ENCODE assay signal across 20 cellular contexts in the genomic region with DNA sequence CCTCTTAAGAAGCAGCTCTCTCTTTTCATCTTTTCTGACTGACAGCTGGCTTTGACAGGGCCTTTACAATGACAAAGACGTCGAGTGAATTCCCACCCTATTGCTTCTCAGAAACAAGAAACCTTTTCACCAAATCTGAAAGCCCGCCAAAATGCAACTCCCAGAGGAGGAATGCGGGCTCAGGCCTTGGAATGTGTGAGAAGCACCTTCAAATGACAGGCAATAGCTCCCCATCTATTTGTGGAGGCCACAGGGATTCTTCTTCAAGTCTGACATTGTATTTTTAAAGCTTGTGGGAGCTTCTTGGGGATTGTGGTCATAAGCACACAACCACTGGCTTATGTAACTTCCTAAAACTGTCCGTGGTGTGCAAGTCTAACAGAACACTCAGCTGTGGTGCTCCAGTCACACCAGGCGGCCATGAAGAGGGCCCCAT.
A peak's percentile ranks its signal among the peaks of the same experiment; 100 is the strongest.
DNase-seq lines count a peak whose midpoint lies in the region; ATAC-seq and TF ChIP-seq lines count a peak whose summit lies in the region.
"Had no signal": no experiment of that assay in that cellular context is flagged by ENCODE, and none has a peak within 500 bp of the region (broad histone marks: within the 10 kb centered on the region; RNA-seq: fewer than 3 reads in every experiment).

No MANE protein-coding gene starts in this region.

- H3K4me1 Mint-ChIP-seq in CD8-positive, alpha-beta memory T cell: no peaks in the 10 kb centered on the region
- H3K4me1 Mint-ChIP-seq: B cell had no signal

- DNase-seq in NOMO-1 treated with dmso at 0.1 percent for 144 hours (lab: John Stamatoyannopoulos, UW; ENCODE audit: unreplicated experiment) (peak; percentile 84), caudate nucleus (lab: John Stamatoyannopoulos, UW) (peak in 5 of 61 donors; percentile 11 to 54 (median 19)), renal cortical epithelial cell (ENCODE audit: low read depth) (peak; percentile 35), lower leg skin (ENCODE audit: low spot score in 2 of 2) (no peak), NCI-H1417 (lab: John Stamatoyannopoulos, UW) (no peak)
- no peak for DNase-seq in NK-92 treated with Interleukin-12 subunit alpha and Interleukin-12 subunit beta, amount 100 ng/mL, for 24 hours (lab: John Stamatoyannopoulos, UW)
- DNase-seq in CD8-positive, alpha-beta memory T cell: no peak
- DNase-seq: activated CD4-positive, alpha-beta T cell treated with anti-CD3 and anti-CD28 coated beads, Interleukin-2, amount 50 U/mL, for 4 hours; effector CD8-positive, alpha-beta T cell; foreskin fibroblast; mucosa of descending colon; NCI-H1694 treated with DMSO at 0.1 percent for 48 hours; NCI-H524 treated with DMSO at 0.1 percent for 48 hours; stimulated activated CD4-positive, alpha-beta T cell treated with anti-CD3 and anti-CD28 coated beads, Interleukin-2, amount 100 ng/mL, for 24 hours; T1000; transverse colon had no signal

- H3K36me3 ChIP-seq in CD8-positive, alpha-beta memory T cell (ENCODE audit: insufficient read depth, low read length): no peaks in the 10 kb centered on the region
- H3K36me3 ChIP-seq: prostate gland, transverse colon had no signal

- no peak for TF ChIP-seq CTCF in lower leg skin (IDR thresholded peaks at IDR 0.05)

- H3K27ac ChIP-seq in caudate nucleus (ENCODE audit: low read depth, low read length): peak overlapping the region; percentile 11
- H3K27ac ChIP-seq in CD8-positive, alpha-beta memory T cell (ENCODE audit: low read depth, low read length): no peak overlapping the region
- H3K27ac ChIP-seq: prostate gland, transverse colon had no signal

- H3K9me3 Mint-ChIP-seq in CD8-positive, alpha-beta memory T cell: peaks cover 0 to 3% (median 0%) of the 10 kb centered on the region in 5 donors
- H3K9me3 Mint-ChIP-seq: activated T-helper 1 cell treated with anti-CD3 and anti-CD28 coated beads, Interleukin-12 subunit alpha, Interleukin-12 subunit beta, Interleukin-2, Interleukin-4 antibody, amounts not matched to agents 30 ng/mL and 10 ng/mL and 1 ng/mL, durations not matched to agents 14 hours and 24 hours and 36 hours had no signal

- no peaks in the 10 kb centered on the region for H3K4me1 ChIP-seq in CD8-positive, alpha-beta memory T cell (ENCODE audit: insufficient read depth, low read length)
- H3K4me1 ChIP-seq: prostate gland had no signal

- POLR2A ChIA-PET in CD8-positive, alpha-beta memory T cell (lab: Charles Lee): no interaction called here

- intact Hi-C loops in lower leg skin (cut with DNase I; ENCODE audit: low total_unique reads): no loop called here

- no peak overlapping the region for H3K27ac Mint-ChIP-seq in CD8-positive, alpha-beta memory T cell
- H3K27ac Mint-ChIP-seq: activated T-helper 1 cell treated with anti-CD3 and anti-CD28 coated beads, Interleukin-12 subunit alpha, Interleukin-12 subunit beta, Interleukin-2, Interleukin-4 antibody, amounts not matched to agents 30 ng/mL and 10 ng/mL and 1 ng/mL, durations not matched to agents 14 hours and 24 hours and 36 hours; B cell had no signal

- no peaks in the 10 kb centered on the region for H3K27me3 ChIP-seq in CD8-positive, alpha-beta memory T cell (ENCODE audit: insufficient read depth, low read length, poor library complexity, severe bottlenecking)
- H3K27me3 ChIP-seq: transverse colon had no signal

- no peaks in the 10 kb centered on the region for H3K9me3 ChIP-seq in CD8-positive, alpha-beta memory T cell (ENCODE audit: low read length)
- H3K9me3 ChIP-seq: mucosa of descending colon, prostate gland, transverse colon had no signal

- no peak overlapping the region for H3K4me3 Mint-ChIP-seq in CD8-positive, alpha-beta memory T cell
- H3K4me3 Mint-ChIP-seq: activated T-helper 1 cell treated with anti-CD3 and anti-CD28 coated beads, Interleukin-12 subunit alpha, Interleukin-12 subunit beta, Interleukin-2, Interleukin-4 antibody, amounts not matched to agents 30 ng/mL and 10 ng/mL and 1 ng/mL, durations not matched to agents 14 hours and 24 hours and 36 hours; B cell had no signal

- peak; percentile 3 for ATAC-seq in GM19351 (IDR thresholded peaks at IDR 0.05; ENCODE audit: unreplicated experiment)
- ATAC-seq: mucosa of descending colon had no signal

- CTCF ChIA-PET in CD8-positive, alpha-beta memory T cell (lab: Charles Lee): no interaction called here

- H3K36me3 Mint-ChIP-seq in CD8-positive, alpha-beta memory T cell: no peaks in the 10 kb centered on the region

- H3K4me3 ChIP-seq in lower leg skin (ENCODE audit: low read depth, poor library complexity, severe bottlenecking): no peak overlapping the region
- no peak overlapping the region for H3K4me3 ChIP-seq in CD8-positive, alpha-beta memory T cell (ENCODE audit: low read length)
- H3K4me3 ChIP-seq: mucosa of descending colon, prostate gland, transverse colon had no signal

- 69 to 77% methylated on average over 6 of the region's 6 CpGs for WGBS in lower leg skin, 2 donors

- peaks cover 6 to 14% of the 10 kb centered on the region in 2 donors for H3K27me3 Mint-ChIP-seq in CD8-positive, alpha-beta memory T cell
- H3K27me3 Mint-ChIP-seq: B cell had no signal

- TF ChIP-seq POLR2A in lower leg skin (IDR thresholded peaks at IDR 0.05): no peak

Comparison
In these comparisons a context has a peak if more than half of its experiments do, and no peak if none do; other contexts are left out.
1. DNase-seq: peak in NOMO-1 treated with dmso at 0.1 percent for 144 hours (single experiment) and renal cortical epithelial cell (single experiment); none in NK-92 treated with Interleukin-12 subunit alpha and Interleukin-12 subunit beta, amount 100 ng/mL, for 24 hours (single experiment), lower leg skin (0 of 2), NCI-H1417 (0 of 3) and CD8-positive, alpha-beta memory T cell (0 of 5).